24 cellular contexts compared by ENCODE assay signal in genomic region chr6:68237205-68237604, GRCh38.
"Had no signal": no experiment of that assay in that cellular context is flagged by ENCODE, and none has a peak within 500 bp of the region (broad histone marks: within the 10 kb centered on the region; RNA-seq: fewer than 3 reads in every experiment).

No MANE protein-coding gene starts in this region.

- H3K4me1 ChIP-seq: breast epithelium, Peyer's patch, SJSA1 had no signal

- H3K4me3 ChIP-seq: breast epithelium, coronary artery, Peyer's patch, SJSA1 had no signal

- DNase-seq: activated CD4-positive, alpha-beta T cell treated with anti-CD3 and anti-CD28 coated beads for 48 hours; activated CD4-positive, alpha-beta T cell treated with anti-CD3 and anti-CD28 coated beads, Interleukin-2, amount 50 U/mL, for 4 hours; activated CD8-positive, alpha-beta memory T cell treated with anti-CD3 and anti-CD28 coated beads, Interleukin-2, amount 50 U/mL, for 48 hours; activated CD8-positive, alpha-beta T cell treated with anti-CD3 and anti-CD28 coated beads, Interleukin-2, amount 10 ng/mL, durations not matched to agents 7 days and 5 days; activated effector memory CD4-positive, alpha-beta T cell treated with Interleukin-2 at 50 U/mL for 16 hours; activated naive CD4-positive, alpha-beta T cell; activated T-cell treated with anti-CD3 and anti-CD28 coated beads, Interleukin-2, amount 50 U/mL, for 24 hours; aorta; caudate nucleus; Kasumi-1; NCI-H1048; NCI-H1417 treated with DMSO at 0.1 percent for 48 hours; NCI-H1694; NCI-H2029; NCI-H2107; NCI-H446 treated with DMSO at 0.1 percent for 48 hours; NCI-H526 treated with DMSO at 0.1 percent for 48 hours; NK-92 treated with Interleukin-12 subunit alpha and Interleukin-12 subunit beta, amount 100 ng/mL, for 24 hours; Peyer's patch; Right ventricle myocardium superior had no signal

- H3K27ac ChIP-seq: breast epithelium, coronary artery, Peyer's patch, RWPE1, SJSA1 had no signal

- H3K36me3 ChIP-seq: breast epithelium, Peyer's patch, SJSA1 had no signal

- H3K27me3 ChIP-seq: breast epithelium, Peyer's patch, SJSA1 had no signal

- H3K9me3 ChIP-seq: breast epithelium, Peyer's patch had no signal
